Comparison of ENCODE assay signal across 4 cellular contexts in the genomic region with DNA sequence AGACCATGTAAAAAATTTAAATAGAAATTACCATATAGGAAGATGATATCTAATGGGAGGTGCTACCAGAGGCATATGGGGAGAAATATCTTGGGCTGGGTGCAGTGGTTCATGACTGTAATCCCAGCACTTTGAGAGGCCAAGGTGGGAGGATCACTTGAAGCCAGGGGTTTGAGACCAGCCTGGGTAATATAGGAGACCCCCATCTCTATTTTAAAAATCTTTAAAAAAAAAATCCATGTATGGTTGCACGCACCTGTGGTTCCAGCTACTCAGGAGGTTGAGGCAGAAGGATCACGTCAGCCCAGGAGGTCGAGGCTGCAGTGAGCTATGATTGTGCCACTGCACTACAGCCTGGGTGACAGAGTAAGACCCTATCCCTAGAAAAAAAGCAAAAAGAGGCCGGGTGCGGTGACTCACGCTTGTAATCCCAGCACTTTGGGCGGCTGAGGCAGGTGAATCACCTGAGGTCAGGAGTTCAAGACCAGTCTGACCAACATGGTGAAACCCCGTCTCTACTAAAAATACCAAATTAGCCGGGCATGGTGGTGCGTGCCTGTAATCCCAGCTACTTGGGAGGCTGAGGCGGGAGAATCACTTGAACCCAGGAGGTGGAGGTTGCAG. TPM values are rescaled to one million over a fixed set of nuclear protein-coding genes. Genes with fewer than 3 reads are reported as not detected.
"Had no signal": no experiment of that assay in that cellular context is flagged by ENCODE, and none has a peak within 500 bp of the region (broad histone marks: within the 10 kb centered on the region; RNA-seq: fewer than 3 reads in every experiment).

No MANE protein-coding gene starts in this region.

RNA-seq across cellular contexts. Expression of gene ICAM1, which starts 29.0 kb away (rescaled TPM):
- polyA plus RNA-seq: neural cell had no signal

RNA-seq across cellular contexts. Expression of gene ICAM4, which starts 44.8 kb away (rescaled TPM):
- total RNA-seq: lung microvascular endothelial cell, progenitor cell of endocrine pancreas, vagina had no signal
- polyA plus RNA-seq: neural cell had no signal
